In genomic region chr4:78799551-78800495, GRCh38 we compare ENCODE assay signal across 16 cellular contexts. TPM values are rescaled to one million over a fixed set of nuclear protein-coding genes. Genes with fewer than 3 reads are reported as not detected.
DNase-seq lines count a peak whose midpoint lies in the region; FAIRE-seq and TF ChIP-seq lines count a peak whose summit lies in the region.
"Had no signal": no experiment of that assay in that cellular context is flagged by ENCODE, and none has a peak within 500 bp of the region (broad histone marks: within the 10 kb centered on the region; RNA-seq: fewer than 3 reads in every experiment).

No MANE protein-coding gene starts in this region.

- H3K9me3 Mint-ChIP-seq in IgD-negative memory B cell, result peaks cover 0 to 5% (median 2%) of the 10 kb centered on the region in 3 donors

- TF ChIP-seq CTCF in HEK293 (tag by site-specific recombination; IDR thresholded peaks at IDR 0.05), result no peak
- no peak for TF ChIP-seq CTCF in keratinocyte (optimal IDR thresholded peaks at IDR 0.05 in 1 of 3, IDR thresholded peaks at IDR 0.05 in 1 of 3, conservative IDR thresholded peaks at IDR 0.05 in 1 of 3; ENCODE audit: extremely low read depth in 1 of 3, insufficient read depth in 2 of 3, low read length in 3 of 3)

- H3K27me3 ChIP-seq in keratinocyte (ENCODE audit: control insufficient read depth, extremely low read depth, insufficient read depth, low read length), result no peaks in the 10 kb centered on the region

- H3K4me1 ChIP-seq in HEK293 (ENCODE audit: control insufficient read depth, insufficient read depth, low read length) (0 out of 2 replicates have a peak, but pooled peaks cover 2% of the 10 kb centered on the region), keratinocyte (ENCODE audit: control insufficient read depth, extremely low read depth, insufficient read depth, low read length) (peaks cover 16% of the 10 kb centered on the region)
- H3K4me1 ChIP-seq: HAP-1 had no signal

- H3K27ac ChIP-seq in HEK293 (ENCODE audit: extremely low read depth, low read depth, low read length) (no peak overlapping the region), keratinocyte (ENCODE audit: control insufficient read depth, insufficient read depth, low read length) (peak overlapping the region; percentile 75)
- H3K27ac ChIP-seq: 22Rv1 had no signal

- no peak overlapping the region for H2AFZ ChIP-seq in keratinocyte (ENCODE audit: control insufficient read depth, low read length)

- POLR2A ChIA-PET in HEK293 (lab: Yijun Ruan, JAX), result no interaction called here

- H3K36me3 Mint-ChIP-seq in IgD-negative memory B cell, result peaks cover 10% of the 10 kb centered on the region

- FAIRE-seq in keratinocyte (lab: Jason Lieb, UNC), result peak; percentile 91

- peaks cover 74% of the 10 kb centered on the region for H3K79me2 ChIP-seq in keratinocyte (ENCODE audit: control insufficient read depth, insufficient read depth, low read length)

- H3K4me1 Mint-ChIP-seq in IgD-negative memory B cell, result peaks cover 55 to 71% (median 62%) of the 10 kb centered on the region in 3 donors
- H3K4me1 Mint-ChIP-seq: mesothelial cell of epicardium had no signal

- H4K20me1 ChIP-seq in keratinocyte (ENCODE audit: control insufficient read depth, extremely low read depth, insufficient read depth, low read length), result no peaks in the 10 kb centered on the region

- H3K4me3 ChIP-seq in HEK293 (ENCODE audit: low read depth, low read length) (no peak overlapping the region), keratinocyte (ENCODE audit: control insufficient read depth in 2 of 3, extremely low read depth in 1 of 3, insufficient read depth in 2 of 3, low read depth in 1 of 3, low read length in 3 of 3) (peak overlapping the region in 2 of 3 experiments; percentile 3 to 35)
- H3K4me3 ChIP-seq: HAP-1 had no signal

- H3K9me1 ChIP-seq in keratinocyte (ENCODE audit: control insufficient read depth, extremely low read depth, insufficient read depth, low read length), result no peaks in the 10 kb centered on the region

- peak overlapping the region; percentile 71 for H3K4me2 ChIP-seq in keratinocyte (ENCODE audit: control insufficient read depth, extremely low read depth, insufficient read depth, low read depth, low read length)

- H3K4me3 Mint-ChIP-seq in IgD-negative memory B cell, result peak overlapping the region in 3 of 4 donors; percentile 1 to 89 (median 11)
- H3K4me3 Mint-ChIP-seq: activated naive CD8-positive, alpha-beta T cell; mesothelial cell of epicardium had no signal

- dilution Hi-C loops in keratinocyte (cut with MboI; ENCODE audit: extremely low pct_ligation_motif_present, low sequenced_read_pairs), result no loop called here

- H3K9ac ChIP-seq in keratinocyte (ENCODE audit: control insufficient read depth, extremely low read depth, insufficient read depth, low read length), result peak overlapping the region; percentile 9

- H3K36me3 ChIP-seq in HEK293 (ENCODE audit: control insufficient read depth in 2 of 2, insufficient read depth in 1 of 2, low read length in 2 of 2), result no peaks in the 10 kb centered on the region
- no peaks in the 10 kb centered on the region for H3K36me3 ChIP-seq in keratinocyte (ENCODE audit: control insufficient read depth in 2 of 2, extremely low read depth in 1 of 2, insufficient read depth in 2 of 2, low read length in 2 of 2)
- H3K36me3 ChIP-seq: HAP-1 had no signal

- peak overlapping the region in 2 of 3 donors; percentile 11 to 78 for H3K27ac Mint-ChIP-seq in IgD-negative memory B cell
- H3K27ac Mint-ChIP-seq: activated naive CD8-positive, alpha-beta T cell; mesothelial cell of epicardium had no signal

- DNase-seq in DMS153 (lab: John Stamatoyannopoulos, UW) (peak; percentile 35), DMS153 treated with DMSO at 0.1 percent for 48 hours (lab: John Stamatoyannopoulos, UW; ENCODE audit: unreplicated experiment) (no peak), keratinocyte (ENCODE audit: low read depth, low spot score) (no peak), mesenteric fat pad (ENCODE audit: low spot score) (no peak), OCI-M2 (lab: John Stamatoyannopoulos, UW; ENCODE audit: unreplicated experiment) (no peak)
- DNase-seq in central memory CD4-positive, alpha-beta T cell, result no peak
- DNase-seq: dermis blood vessel endothelial cell, NCI-H2029, SIG-M5, trophoblast cell had no signal

- CTCF ChIA-PET in HEK293 (lab: Yijun Ruan, JAX), result no interaction called here

- H3K9me3 ChIP-seq in HEK293 (ENCODE audit: control insufficient read depth, insufficient read depth, low read depth, low read length) (no peaks in the 10 kb centered on the region), keratinocyte (ENCODE audit: control insufficient read depth, low read depth, low read length) (no peaks in the 10 kb centered on the region)
- H3K9me3 ChIP-seq: HAP-1 had no signal

- no peaks in the 10 kb centered on the region for H3K27me3 Mint-ChIP-seq in IgD-negative memory B cell
- H3K27me3 Mint-ChIP-seq: activated naive CD8-positive, alpha-beta T cell had no signal

TF ChIP-seq in HEK293, 187 proteins besides CTCF, POLR2A, EP300 and RAD21:
- TF ChIP-seq ZNF335 (tag by site-specific recombination; conservative IDR thresholded peaks at IDR 0.05) (no peak), ZEB2 (tag by site-specific recombination; IDR thresholded peaks at IDR 0.05) (0 out of 2 replicates have a peak, but pooled peaks have one; percentile 28), SP7 (tag by site-specific recombination; IDR thresholded peaks at IDR 0.05) (peak; percentile 59), ZBTB44 (tag by site-specific recombination; IDR thresholded peaks at IDR 0.05) (peak; percentile 71), ZNF580 (tag by site-specific recombination; IDR thresholded peaks at IDR 0.05) (no peak), OSR2 (tag by site-specific recombination; IDR thresholded peaks at IDR 0.05) (peak; percentile 86), WT1 (tag by site-specific recombination; IDR thresholded peaks at IDR 0.05) (peak; percentile 84), ZBTB6 (tag by site-specific recombination; IDR thresholded peaks at IDR 0.05) (peak; percentile 67)

RNA-seq across cellular contexts. Expression of gene BMP2K, which starts 23.7 kb away (rescaled TPM):
- polyA plus RNA-seq in IgD-negative memory B cell (24.1 TPM), keratinocyte (27.0 to 35.4 TPM (median 27.4 TPM) in 3 replicates)
- 14.7 TPM for polyA plus RNA-seq in keratinocyte (2011; ENCODE audit: low read depth)
- polyA plus RNA-seq in keratinocyte (2011; cell fraction: cytosol; rRNA removed), result 15.6 and 34.6 TPM in 2 replicates
- 47.4 and 54.9 TPM in 2 replicates for polyA plus RNA-seq in keratinocyte (2011; cell fraction: nucleus; rRNA removed)
- polyA plus RNA-seq in keratinocyte (2012; ENCODE audit: low replicate concordance), result 16.2 and 18.1 TPM in 2 replicates
- 11.7 to 79.7 TPM (median 41.1 TPM) in 3 replicates for polyA minus RNA-seq in keratinocyte
- polyA minus RNA-seq in keratinocyte (2011; cell fraction: cytosol; rRNA and poly(A)+ RNA removed), result 25.5 TPM
- 53.0 and 90.6 TPM in 2 replicates for polyA minus RNA-seq in keratinocyte (2011; cell fraction: nucleus; rRNA and poly(A)+ RNA removed)
- 38.7 TPM for total RNA-seq in mesenteric fat pad
